Comparison of ENCODE assay signal across 23 cellular contexts in genomic region chr11:33525789-33526188, GRCh38.
"Had no signal": no experiment of that assay in that cellular context is flagged by ENCODE, and none has a peak within 500 bp of the region (broad histone marks: within the 10 kb centered on the region; RNA-seq: fewer than 3 reads in every experiment).

No MANE protein-coding gene starts in this region.

- H3K4me1 ChIP-seq: left lung, lower lobe of right lung, uterus had no signal

- ATAC-seq: activated CD4-positive, alpha-beta T cell treated with anti-CD3 and anti-CD28 coated beads for 36 hours; activated CD8-positive, alpha-beta memory T cell treated with anti-CD3 and anti-CD28 coated beads, Interleukin-2, amount 10 ng/mL, durations not matched to agents 7 days and 5 days; activated CD8-positive, alpha-beta T cell treated with anti-CD3 and anti-CD28 coated beads, Interleukin-2, amount 10 ng/mL, durations not matched to agents 7 days and 5 days; activated naive CD8-positive, alpha-beta T cell treated with anti-CD3 and anti-CD28 coated beads, Interleukin-2, amount 50 U/mL, for 24 hours; esophagus mucosa; left lung; lower lobe of right lung; right cardiac atrium; stimulated activated effector memory CD8-positive, alpha-beta T cell treated with anti-CD3 and anti-CD28 coated beads, Interleukin-12 subunit alpha, Interleukin-12 subunit beta, amount 100 ng/mL, for 72 hours had no signal

- H3K27ac ChIP-seq: left lung, lower lobe of right lung, thoracic aorta, uterus had no signal

- DNase-seq: activated CD4-positive, alpha-beta T cell treated with anti-CD3 and anti-CD28 coated beads for 36 hours; activated CD4-positive, CD25-positive, alpha-beta regulatory T cell; activated CD8-positive, alpha-beta memory T cell treated with anti-CD3 and anti-CD28 coated beads, Interleukin-2, amount 10 ng/mL, durations not matched to agents 7 days and 5 days; activated CD8-positive, alpha-beta T cell treated with anti-CD3 and anti-CD28 coated beads, Interleukin-2, amount 10 ng/mL, durations not matched to agents 7 days and 5 days; activated naive CD8-positive, alpha-beta T cell treated with anti-CD3 and anti-CD28 coated beads, Interleukin-2, amount 50 U/mL, for 24 hours; activated T-cell treated with anti-CD3 and anti-CD28 coated beads, Interleukin-2, amount 50 U/mL, for 48 hours; amygdala; central memory CD4-positive, alpha-beta T cell; foreskin fibroblast; hippocampal formation; kidney glomerular epithelial cell; left lung; lower lobe of right lung; posterior cingulate gyrus; right cardiac atrium; stimulated activated CD4-positive, alpha-beta T cell treated with anti-CD3 and anti-CD28 coated beads, Interleukin-12 subunit alpha, Interleukin-12 subunit beta, amount 100 ng/mL, for 4 hours; stimulated activated CD4-positive, alpha-beta T cell treated with anti-CD3 and anti-CD28 coated beads, Interleukin-4, amount 100 ng/mL, for 24 hours; T-helper 2 cell; trophoblast cell; uterus had no signal

- H3K36me3 ChIP-seq: left lung, lower lobe of right lung, thoracic aorta, uterus had no signal

- H3K27me3 ChIP-seq: left lung, uterus had no signal

- H3K9me3 ChIP-seq: uterus had no signal

- H3K4me3 ChIP-seq: left lung, lower lobe of right lung, thoracic aorta, uterus had no signal
